Comparison of ENCODE assay signal across 10 cellular contexts in the genomic region with DNA sequence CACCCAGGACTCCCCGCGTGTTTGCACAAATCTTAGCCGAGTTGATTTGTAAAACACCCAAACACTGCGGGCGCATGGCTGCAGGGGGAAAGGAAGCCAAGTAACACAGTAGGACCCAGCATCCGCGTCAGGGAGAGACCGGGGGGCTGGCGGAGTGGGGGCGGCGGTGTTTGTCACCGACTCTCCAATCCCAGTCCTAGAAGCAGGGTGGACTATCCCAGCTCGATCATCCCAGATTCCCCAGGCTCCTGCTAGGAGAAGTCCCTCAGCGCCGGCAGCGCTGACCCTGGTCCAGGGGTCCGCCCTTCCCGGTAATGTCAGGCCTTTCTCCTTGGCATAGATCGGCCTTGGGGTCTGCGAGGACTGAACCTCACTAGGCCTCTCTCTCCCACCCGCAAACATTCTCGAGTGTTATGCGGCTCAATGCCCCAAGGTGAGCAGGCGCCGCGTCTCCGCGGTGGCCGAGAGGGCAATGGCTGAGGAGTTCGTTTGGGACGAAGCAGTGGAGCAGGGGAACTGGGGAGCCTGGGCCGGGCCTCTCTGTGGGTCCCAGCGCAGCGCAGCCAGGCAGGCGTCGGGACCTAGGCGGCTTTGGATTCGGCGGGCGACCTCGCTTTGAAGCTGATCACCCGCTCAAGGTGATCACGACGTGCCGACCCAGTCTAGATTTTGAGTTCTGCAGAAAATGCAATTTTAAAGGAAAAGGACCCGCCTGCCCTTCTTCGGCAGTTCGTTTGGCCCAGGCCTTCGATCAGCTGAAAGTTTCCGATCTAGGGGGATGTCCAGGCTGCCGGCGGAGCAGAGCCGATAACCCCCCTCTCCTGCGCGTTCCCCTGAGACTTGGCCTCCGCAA. TPM values are rescaled to one million over a fixed set of nuclear protein-coding genes. Genes with fewer than 3 reads are reported as not detected.
A peak's percentile ranks its signal among the peaks of the same experiment; 100 is the strongest.
DNase-seq lines count a peak whose midpoint lies in the region; ATAC-seq lines count a peak whose summit lies in the region.
"Had no signal": no experiment of that assay in that cellular context is flagged by ENCODE, and none has a peak within 500 bp of the region (broad histone marks: within the 10 kb centered on the region; RNA-seq: fewer than 3 reads in every experiment).

No MANE protein-coding gene starts in this region.

- no peaks in the 10 kb centered on the region for H3K36me3 Mint-ChIP-seq in stimulated activated naive CD8-positive, alpha-beta T cell treated with anti-CD3 and anti-CD28 coated beads, Interleukin-15, Interleukin-2, amounts not matched to agents 100 ng/mL and 50 ng/mL, for 24 hours (ENCODE audit: low read depth)
- no peaks in the 10 kb centered on the region for H3K36me3 Mint-ChIP-seq in natural killer cell treated with Interleukin-12 subunit alpha and Interleukin-12 subunit beta and Interleukin-15 and Interleukin-18, amount 100 ng/mL, for 72 hours

- peak overlapping the region; percentile 71 for H3K4me3 Mint-ChIP-seq in stimulated activated naive CD8-positive, alpha-beta T cell treated with anti-CD3 and anti-CD28 coated beads, Interleukin-15, Interleukin-2, amounts not matched to agents 100 ng/mL and 50 ng/mL, for 24 hours
- H3K4me3 Mint-ChIP-seq in natural killer cell treated with Interleukin-12 subunit alpha and Interleukin-12 subunit beta and Interleukin-15 and Interleukin-18, amount 100 ng/mL, for 72 hours = peak overlapping the region; percentile 42

- H3K27me3 ChIP-seq in duodenal mucosa (ENCODE audit: control insufficient read depth in 1 of 2, insufficient read depth in 2 of 2, low read length in 2 of 2) = peaks cover 81 to 84% of the 10 kb centered on the region in 2 donors

- no peak overlapping the region for H3K27ac Mint-ChIP-seq in stimulated activated naive CD8-positive, alpha-beta T cell treated with anti-CD3 and anti-CD28 coated beads, Interleukin-15, Interleukin-2, amounts not matched to agents 100 ng/mL and 50 ng/mL, for 24 hours
- H3K27ac Mint-ChIP-seq in natural killer cell treated with Interleukin-12 subunit alpha and Interleukin-12 subunit beta and Interleukin-15 and Interleukin-18, amount 100 ng/mL, for 72 hours = no peak overlapping the region

- H3K27me3 Mint-ChIP-seq in stimulated activated naive CD8-positive, alpha-beta T cell treated with anti-CD3 and anti-CD28 coated beads, Interleukin-15, Interleukin-2, amounts not matched to agents 100 ng/mL and 50 ng/mL, for 24 hours = peaks cover 71% of the 10 kb centered on the region
- H3K27me3 Mint-ChIP-seq in natural killer cell treated with Interleukin-12 subunit alpha and Interleukin-12 subunit beta and Interleukin-15 and Interleukin-18, amount 100 ng/mL, for 72 hours = peaks cover 28 to 30% of the 10 kb centered on the region in 2 donors

- peak overlapping the region in 1 of 2 donors; percentile 6 for H3K9ac ChIP-seq in duodenal mucosa (ENCODE audit: low read depth in 1 of 2, low read length in 2 of 2)

- ATAC-seq in stimulated activated naive CD8-positive, alpha-beta T cell treated with anti-CD3 and anti-CD28 coated beads, Interleukin-15, Interleukin-2, amounts not matched to agents 100 U/mL and 50 U/mL, for 24 hours = no peak
- no peak for ATAC-seq in natural killer cell treated with Interleukin-12 subunit alpha and Interleukin-12 subunit beta and Interleukin-15 and Interleukin-18, amount 100 ng/mL, for 72 hours

- H3K4me1 ChIP-seq in duodenal mucosa (ENCODE audit: control insufficient read depth in 1 of 2, insufficient read depth in 2 of 2, low read length in 2 of 2) = peaks cover 13 to 24% of the 10 kb centered on the region in 2 donors

- no peaks in the 10 kb centered on the region for H3K36me3 ChIP-seq in duodenal mucosa (ENCODE audit: control insufficient read depth in 1 of 2, insufficient read depth in 2 of 2, low read length in 2 of 2)

- H3K9me3 ChIP-seq in duodenal mucosa (ENCODE audit: control insufficient read depth in 1 of 2, low read length in 2 of 2) = no peaks in the 10 kb centered on the region

- H3K4me1 Mint-ChIP-seq in stimulated activated naive CD8-positive, alpha-beta T cell treated with anti-CD3 and anti-CD28 coated beads, Interleukin-15, Interleukin-2, amounts not matched to agents 100 ng/mL and 50 ng/mL, for 24 hours (ENCODE audit: low read depth) = peaks cover 8% of the 10 kb centered on the region
- peaks cover 0 to 3% of the 10 kb centered on the region in 2 donors for H3K4me1 Mint-ChIP-seq in natural killer cell treated with Interleukin-12 subunit alpha and Interleukin-12 subunit beta and Interleukin-15 and Interleukin-18, amount 100 ng/mL, for 72 hours (ENCODE audit: low read depth in 2 of 2)

- H3K9me3 Mint-ChIP-seq in stimulated activated naive CD8-positive, alpha-beta T cell treated with anti-CD3 and anti-CD28 coated beads, Interleukin-15, Interleukin-2, amounts not matched to agents 100 ng/mL and 50 ng/mL, for 24 hours = no peaks in the 10 kb centered on the region
- H3K9me3 Mint-ChIP-seq in natural killer cell treated with Interleukin-12 subunit alpha and Interleukin-12 subunit beta and Interleukin-15 and Interleukin-18, amount 100 ng/mL, for 72 hours = no peaks in the 10 kb centered on the region

- DNase-seq in stimulated activated naive CD8-positive, alpha-beta T cell treated with anti-CD3 and anti-CD28 coated beads, Interleukin-15, Interleukin-2, amounts not matched to agents 100 U/mL and 50 U/mL, for 24 hours = no peak
- peak; percentile 55 for DNase-seq in natural killer cell treated with Interleukin-12 subunit alpha and Interleukin-12 subunit beta and Interleukin-15 and Interleukin-18, amount 100 ng/mL, for 72 hours (ENCODE audit: low spot score)
- DNase-seq in globus pallidus (ENCODE audit: low spot score) (no peak), NCI-H2029 treated with DMSO at 0.1 percent for 48 hours (lab: John Stamatoyannopoulos, UW) (no peak), AML-193 (lab: John Stamatoyannopoulos, UW) (no peak), OCI-M1 (lab: John Stamatoyannopoulos, UW) (no peak)
- DNase-seq: activated CD4-positive, CD25-positive, alpha-beta regulatory T cell; NCI-H1694 treated with DMSO at 0.1 percent for 48 hours had no signal

- peak overlapping the region; percentile 10 for H3K27ac ChIP-seq in duodenal mucosa (ENCODE audit: low read depth, low read length)

- peak overlapping the region; percentile 29 to 58 for H3K4me3 ChIP-seq in duodenal mucosa (ENCODE audit: low read depth in 1 of 2, low read length in 2 of 2)

RNA-seq across cellular contexts. Expression of a gene that starts 1.5 kb away (rescaled TPM):
- total RNA-seq in natural killer cell treated with Interleukin-12 subunit alpha and Interleukin-12 subunit beta and Interleukin-15 and Interleukin-18, amount 100 ng/mL, for 72 hours = under 1 TPM in 1 of 2 donors, not detected in 1; 0.02 TPM

RNA-seq across cellular contexts. Expression of a gene that starts 14.6 kb away (rescaled TPM):
- total RNA-seq in natural killer cell treated with Interleukin-12 subunit alpha and Interleukin-12 subunit beta and Interleukin-15 and Interleukin-18, amount 100 ng/mL, for 72 hours = 1 to 10 TPM; 5.8 to 9.3 TPM
